In the genomic region with DNA sequence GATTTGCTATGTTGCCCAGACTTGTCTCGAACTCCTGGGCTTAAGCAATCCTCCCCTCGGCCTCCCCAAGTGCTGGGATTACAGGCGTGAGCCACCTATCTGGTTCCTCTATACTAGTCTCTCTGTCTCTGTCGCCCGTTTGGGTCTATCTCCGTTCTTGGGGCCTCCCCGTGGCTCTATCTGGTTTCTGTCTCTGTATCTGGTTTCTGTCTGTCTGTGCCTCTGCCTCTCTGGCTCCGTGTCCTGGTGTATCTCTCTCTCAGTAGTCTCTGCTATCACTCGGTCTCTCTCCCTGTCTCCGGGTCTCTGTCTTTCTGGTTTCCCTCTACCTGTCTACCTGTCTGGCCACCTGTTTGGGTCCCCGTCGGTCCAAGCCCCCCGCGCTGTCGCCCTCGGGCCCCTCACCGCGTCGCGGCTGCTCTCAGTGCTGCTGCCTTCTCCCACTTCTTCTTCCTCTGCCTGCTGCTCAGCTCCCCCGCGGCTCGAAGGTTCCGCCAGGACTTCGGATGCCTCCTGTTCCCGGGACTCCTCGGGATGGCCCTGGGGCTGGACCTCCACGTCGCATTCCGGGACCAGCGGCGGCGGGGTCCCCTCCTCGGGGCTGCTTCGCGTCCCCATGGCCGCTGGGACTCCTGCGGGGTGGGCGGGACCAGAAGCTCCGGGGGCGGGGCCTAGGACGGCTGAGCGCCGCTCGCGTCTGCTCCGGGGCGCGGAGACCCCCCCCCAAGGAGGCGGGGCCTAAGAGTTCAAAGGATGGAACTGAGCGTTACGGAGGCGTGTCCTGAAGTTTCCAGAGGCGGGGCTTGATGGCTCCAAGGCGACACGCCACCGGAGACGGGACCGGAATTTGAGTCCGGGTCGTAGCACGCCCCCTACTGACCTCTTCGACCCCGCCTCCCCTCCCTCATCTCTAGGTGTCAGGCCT, we compare ENCODE assay signal across 8 cellular contexts. TPM values are rescaled to one million over a fixed set of nuclear protein-coding genes. Genes with fewer than 3 reads are reported as not detected.
DNase-seq lines count a peak whose midpoint lies in the region; ATAC-seq, FAIRE-seq and TF ChIP-seq lines count a peak whose summit lies in the region.

No MANE protein-coding gene starts in this region.

- H3K27ac Mint-ChIP-seq in T-helper 17 cell, result peak overlapping the region; percentile 94

- no peak for TF ChIP-seq POLR2A in GM12891 (IDR thresholded peaks at IDR 0.05; ENCODE audit: low read depth, low read length)

- FAIRE-seq in GM12891 (lab: Jason Lieb, UNC), result peak; percentile 97

- H3K36me3 Mint-ChIP-seq in T-helper 17 cell (ENCODE audit: low read depth), result peaks cover 12% of the 10 kb centered on the region

- H3K27me3 Mint-ChIP-seq in T-helper 17 cell, result no peaks in the 10 kb centered on the region

- peaks cover 31% of the 10 kb centered on the region for H3K4me1 Mint-ChIP-seq in T-helper 17 cell

- peak; percentile 98 for DNase-seq in GM12891 (ENCODE audit: insufficient read length, low spot score)
- peak; percentile 93 for DNase-seq in NCI-H1436 treated with DMSO at 0.1 percent for 48 hours (lab: John Stamatoyannopoulos, UW)
- DNase-seq in T-helper 17 cell, result peak; percentile 96 to 99 (median 99)
- peak; percentile 25 to 97 (median 90) for DNase-seq in anterior cingulate cortex (lab: John Stamatoyannopoulos, UW)
- DNase-seq in hepatic stellate cell (ENCODE audit: low spot score), result peak; percentile 95
- peak; percentile 80 for DNase-seq in renal cortical epithelial cell (ENCODE audit: low read depth)
- no peak for DNase-seq in NCI-H187 (lab: John Stamatoyannopoulos, UW)

- peak; percentile 92 for ATAC-seq in HG02840 (IDR thresholded peaks at IDR 0.05; ENCODE audit: low FRiP score, unreplicated experiment)
- peak; percentile 97 for ATAC-seq in T-helper 17 cell

- no peaks in the 10 kb centered on the region for H3K9me3 ChIP-seq in T-helper 17 cell (ENCODE audit: control insufficient read depth, low read length, poor library complexity, severe bottlenecking)

- H3K4me3 Mint-ChIP-seq in T-helper 17 cell, result peak overlapping the region; percentile 96

TF ChIP-seq in GM12891, 5 proteins besides CTCF, POLR2A, EP300 and RAD21:
- TF ChIP-seq SPI1 (IDR thresholded peaks at IDR 0.05; ENCODE audit: low read depth, low read length), result 0 out of 2 replicates have a peak, but pooled peaks have one; percentile 29
- TF ChIP-seq TAF1 (IDR thresholded peaks at IDR 0.05; ENCODE audit: low read depth, low read length), result 0 out of 2 replicates have a peak, but pooled peaks have one; percentile 12
- no peak for TF ChIP-seq PAX5 (IDR thresholded peaks at IDR 0.05; ENCODE audit: insufficient read depth, low read length, severe bottlenecking)

RNA-seq across cellular contexts. Expression of a gene that starts 0.8 kb away (rescaled TPM):
- polyA plus RNA-seq in GM12891 (2012; ENCODE audit: low read depth, missing spikeins), result 13.1 TPM
- total RNA-seq in T-helper 17 cell (10 to 100 TPM; 24.2 to 40.5 TPM), renal cortical epithelial cell (9.6 and 12.3 TPM in 2 replicates)

RNA-seq across cellular contexts. Expression of a gene that starts 23.2 kb away (rescaled TPM):
- 91.9 TPM for polyA plus RNA-seq in GM12891 (2012; ENCODE audit: low read depth, missing spikeins)
- total RNA-seq in T-helper 17 cell, result 10 to 100 TPM; 21.0 to 30.3 TPM
- total RNA-seq in renal cortical epithelial cell, result 144 and 213 TPM in 2 replicates

RNA-seq across cellular contexts. Expression of a gene that starts 29.2 kb away (rescaled TPM):
- 1.8 TPM for polyA plus RNA-seq in GM12891 (2012; ENCODE audit: low read depth, missing spikeins)
- total RNA-seq in T-helper 17 cell, result 1 to 10 TPM; 4.0 to 4.3 TPM
- total RNA-seq in renal cortical epithelial cell, result 0.25 TPM in 1 of 2 replicates, not detected in the other

RNA-seq across cellular contexts. Expression of a gene that starts 38.4 kb away (rescaled TPM):
- 0.87 TPM for polyA plus RNA-seq in GM12891 (2012; ENCODE audit: low read depth, missing spikeins)
- total RNA-seq in T-helper 17 cell (1 to 10 TPM; 5.1 to 7.4 TPM), renal cortical epithelial cell (0.20 TPM in 1 of 2 replicates, not detected in the other)

Comparison
In these comparisons a context has a peak if more than half of its experiments do, and no peak if none do; other contexts are left out.
1. DNase-seq: peak in GM12891 (single experiment), NCI-H1436 treated with DMSO at 0.1 percent for 48 hours (single experiment), T-helper 17 cell (3 of 3), anterior cingulate cortex (58 of 58), hepatic stellate cell (single experiment) and renal cortical epithelial cell (single experiment); none in NCI-H187 (0 of 2).